ENCODE assay signal across 9 cellular contexts in genomic region chr15:67185621-67186225, GRCh38.
A peak's percentile ranks its signal among the peaks of the same experiment; 100 is the strongest.
DNase-seq lines count a peak whose midpoint lies in the region; ATAC-seq and TF ChIP-seq lines count a peak whose summit lies in the region.
"Had no signal": no experiment of that assay in that cellular context is flagged by ENCODE, and none has a peak within 500 bp of the region (broad histone marks: within the 10 kb centered on the region; RNA-seq: fewer than 3 reads in every experiment).

No MANE protein-coding gene starts in this region.

- no peak overlapping the region for H3K27ac ChIP-seq in foreskin keratinocyte
- peak overlapping the region in 4 of 5 donors; percentile 18 to 68 (median 40) for H3K27ac ChIP-seq in stomach

- H3K27ac Mint-ChIP-seq in T-helper 2 cell treated with Interferon-gamma antibody and Interleukin-4, amounts not matched to agents 5 μg/mL and 100 μg/mL, for 36 hours: peak overlapping the region; percentile 47

- no peak for TF ChIP-seq POLR2A in stomach (IDR thresholded peaks at IDR 0.05)

- ATAC-seq in foreskin keratinocyte: peak; percentile 42

- H3K36me3 Mint-ChIP-seq in T-helper 2 cell treated with Interferon-gamma antibody and Interleukin-4, amounts not matched to agents 5 μg/mL and 100 μg/mL, for 36 hours (ENCODE audit: low read depth): peaks cover 68% of the 10 kb centered on the region

- no peaks in the 10 kb centered on the region for H3K27me3 Mint-ChIP-seq in T-helper 2 cell treated with Interferon-gamma antibody and Interleukin-4, amounts not matched to agents 5 μg/mL and 100 μg/mL, for 36 hours (ENCODE audit: low read depth)

- WGBS in stomach, 5 donors: 78 to 86% (median 79%) methylated on average over 9 of the region's 9 CpGs

- H3K4me3 ChIP-seq in stomach: no peak overlapping the region

- peaks cover 41 to 97% (median 81%) of the 10 kb centered on the region in 4 donors for H3K36me3 ChIP-seq in stomach

- H3K27me3 ChIP-seq in foreskin keratinocyte: no peaks in the 10 kb centered on the region
- no peaks in the 10 kb centered on the region for H3K27me3 ChIP-seq in stomach

- no peaks in the 10 kb centered on the region for H3K9me3 Mint-ChIP-seq in T-helper 2 cell treated with Interferon-gamma antibody and Interleukin-4, amounts not matched to agents 5 μg/mL and 100 μg/mL, for 36 hours

- intact Hi-C loops in stomach (cut with DNase I; ENCODE audit: low total_unique reads): no loop called here

- H3K4me1 ChIP-seq in foreskin keratinocyte (no peaks in the 10 kb centered on the region), stomach (peaks cover 12 to 57% (median 33%) of the 10 kb centered on the region in 4 donors)

- H3K9me3 ChIP-seq in stomach: no peaks in the 10 kb centered on the region

- H3K4me3 Mint-ChIP-seq in T-helper 2 cell treated with Interferon-gamma antibody and Interleukin-4, amounts not matched to agents 5 μg/mL and 100 μg/mL, for 36 hours: no peak overlapping the region

- DNase-seq in NCI-H2107 treated with DMSO at 0.1 percent for 48 hours (lab: John Stamatoyannopoulos, UW; ENCODE audit: unreplicated experiment): peak; percentile 68
- no peak for DNase-seq in NCI-H2107 (lab: John Stamatoyannopoulos, UW)
- DNase-seq in T-helper 2 cell treated with Interferon-gamma antibody and Interleukin-4, amounts not matched to agents 5 μg/mL and 100 μg/mL, for 36 hours (ENCODE audit: low spot score): no peak
- no peak for DNase-seq in foreskin keratinocyte
- no peak for DNase-seq in stomach
- no peak for DNase-seq in NCI-H345 treated with DMSO at 0.1 percent for 48 hours (lab: John Stamatoyannopoulos, UW; ENCODE audit: unreplicated experiment)
- DNase-seq in CD1c-positive myeloid dendritic cell (ENCODE audit: extremely low spot score): no peak
- no peak for DNase-seq in middle frontal gyrus (ENCODE audit: extremely low spot score, low spot score)
- DNase-seq: NCI-H2081 treated with DMSO at 0.1 percent for 48 hours had no signal

- TF ChIP-seq CTCF in foreskin keratinocyte (conservative IDR thresholded peaks at IDR 0.05) (no peak), stomach (IDR thresholded peaks at IDR 0.05) (no peak)

- peaks cover 8% of the 10 kb centered on the region for H3K4me1 Mint-ChIP-seq in T-helper 2 cell treated with Interferon-gamma antibody and Interleukin-4, amounts not matched to agents 5 μg/mL and 100 μg/mL, for 36 hours (ENCODE audit: low read depth)

- TF ChIP-seq EP300 in stomach (IDR thresholded peaks at IDR 0.05): no peak
